Comparison of ENCODE assay signal across 10 cellular contexts in genomic region chr12:120684523-120684932, GRCh38. TPM values are rescaled to one million over a fixed set of nuclear protein-coding genes. Genes with fewer than 3 reads are reported as not detected.
A peak's percentile ranks its signal among the peaks of the same experiment; 100 is the strongest.
DNase-seq lines count a peak whose midpoint lies in the region; FAIRE-seq and TF ChIP-seq lines count a peak whose summit lies in the region.
"Had no signal": no experiment of that assay in that cellular context is flagged by ENCODE, and none has a peak within 500 bp of the region (broad histone marks: within the 10 kb centered on the region; RNA-seq: fewer than 3 reads in every experiment).

No MANE protein-coding gene starts in this region.

- no peak for TF ChIP-seq POLR2A in GM12891 (IDR thresholded peaks at IDR 0.05; ENCODE audit: low read depth, low read length)

- H3K4me3 ChIP-seq in neural progenitor cell, result no peak overlapping the region
- no peak overlapping the region for H3K4me3 ChIP-seq in colonic mucosa
- H3K4me3 ChIP-seq: lung had no signal

- H3K27ac ChIP-seq in neural progenitor cell (no peak overlapping the region), colonic mucosa (no peak overlapping the region)

- H3K9ac ChIP-seq in neural progenitor cell, result no peak overlapping the region
- no peak overlapping the region for H3K9ac ChIP-seq in colonic mucosa (ENCODE audit: low read depth in 2 of 2, low read length in 2 of 2)

- peaks cover 25% of the 10 kb centered on the region for H3K79me2 ChIP-seq in neural progenitor cell (ENCODE audit: low read depth)

- H4K20me1 ChIP-seq in neural progenitor cell (ENCODE audit: low read depth), result peaks cover 21% of the 10 kb centered on the region

- H3K36me3 ChIP-seq in neural progenitor cell (no peaks in the 10 kb centered on the region), colonic mucosa (no peaks in the 10 kb centered on the region)

- DNase-seq in GM12891 (ENCODE audit: insufficient read length, low spot score), result no peak
- peak; percentile 13 for DNase-seq in HT1080 (ENCODE audit: low read depth)
- DNase-seq in activated CD4-positive, alpha-beta memory T cell treated with anti-CD3 and anti-CD28 coated beads for 36 hours, result peak; percentile 48
- DNase-seq in neural progenitor cell (ENCODE audit: low spot score), result no peak
- no peak for DNase-seq in HT-29 (ENCODE audit: low spot score)
- DNase-seq in NCI-H187 (lab: John Stamatoyannopoulos, UW), result no peak
- DNase-seq in colonic mucosa, result no peak

- H3K4me1 ChIP-seq in neural progenitor cell (peaks cover 18% of the 10 kb centered on the region), colonic mucosa (peaks cover under 1% of the 10 kb centered on the region)

- FAIRE-seq in GM12891 (lab: Jason Lieb, UNC), result peak; percentile 91
- FAIRE-seq: endothelial cell of umbilical vein, H54 had no signal

- H2AFZ ChIP-seq in neural progenitor cell (replicated peaks), result no peak overlapping the region

- peak overlapping the region; percentile 51 for H3K27ac Mint-ChIP-seq in activated CD4-positive, alpha-beta memory T cell treated with anti-CD3 and anti-CD28 coated beads for 36 hours
- no peak overlapping the region for H3K27ac Mint-ChIP-seq in neural progenitor cell

- H3K9me3 ChIP-seq in neural progenitor cell (ENCODE audit: low read depth), result no peaks in the 10 kb centered on the region
- no peaks in the 10 kb centered on the region for H3K9me3 ChIP-seq in colonic mucosa

- H3F3A ChIP-seq in neural progenitor cell (ENCODE audit: low read depth), result peaks cover 20% of the 10 kb centered on the region

- no peak overlapping the region for H3K4me3 Mint-ChIP-seq in activated CD4-positive, alpha-beta memory T cell treated with anti-CD3 and anti-CD28 coated beads for 36 hours
- H3K4me3 Mint-ChIP-seq in neural progenitor cell, result peak overlapping the region; percentile 95

- POLR2A ChIA-PET in activated CD4-positive, alpha-beta memory T cell treated with anti-CD3 and anti-CD28 coated beads for 36 hours (lab: Charles Lee), result interaction anchor here (0.6 kb wide), 1 partner anchor 351 kb away, joined by 5 read pairs; no protein-coding TSS in a partner anchor

- CTCF ChIA-PET in activated CD4-positive, alpha-beta memory T cell treated with anti-CD3 and anti-CD28 coated beads for 36 hours (lab: Charles Lee), result no interaction called here

- no peaks in the 10 kb centered on the region for H3K9me3 Mint-ChIP-seq in activated CD4-positive, alpha-beta memory T cell treated with anti-CD3 and anti-CD28 coated beads for 36 hours
- H3K9me3 Mint-ChIP-seq in neural progenitor cell, result no peaks in the 10 kb centered on the region

- H3K27me3 ChIP-seq in neural progenitor cell, result no peaks in the 10 kb centered on the region
- H3K27me3 ChIP-seq in colonic mucosa, result no peaks in the 10 kb centered on the region

- H3K27me3 Mint-ChIP-seq in activated CD4-positive, alpha-beta memory T cell treated with anti-CD3 and anti-CD28 coated beads for 36 hours, result no peaks in the 10 kb centered on the region
- H3K27me3 Mint-ChIP-seq in neural progenitor cell (ENCODE audit: insufficient read depth, low read depth), result peaks cover 7% of the 10 kb centered on the region

- H3K4me1 Mint-ChIP-seq in activated CD4-positive, alpha-beta memory T cell treated with anti-CD3 and anti-CD28 coated beads for 36 hours (ENCODE audit: low read depth), result peaks cover 30% of the 10 kb centered on the region
- H3K4me1 Mint-ChIP-seq in neural progenitor cell, result peaks cover 19% of the 10 kb centered on the region

- peaks cover 3% of the 10 kb centered on the region for H3K36me3 Mint-ChIP-seq in activated CD4-positive, alpha-beta memory T cell treated with anti-CD3 and anti-CD28 coated beads for 36 hours
- no peaks in the 10 kb centered on the region for H3K36me3 Mint-ChIP-seq in neural progenitor cell

- H3K4me2 ChIP-seq in neural progenitor cell, result no peak overlapping the region

- TF ChIP-seq CTCF in neural progenitor cell (IDR thresholded peaks at IDR 0.05) (no peak), colonic mucosa (IDR thresholded peaks at IDR 0.05) (no peak)

- intact Hi-C loops in activated CD4-positive, alpha-beta memory T cell treated with anti-CD3 and anti-CD28 coated beads for 36 hours (cut with micrococcal nuclease), result loop anchor here (1.0 to 10.0 kb wide), 3 partner anchors 352 to 530 kb away; partner anchors contain the start of genes P2RX4, RNU4-1 and RNU4-2
- intact Hi-C loops in colonic mucosa (cut with DNase I), result no loop called here

TF ChIP-seq in GM12891, 5 proteins besides CTCF, POLR2A, EP300 and RAD21:
- TF ChIP-seq POLR2AphosphoS5 (IDR thresholded peaks at IDR 0.05; ENCODE audit: low read depth, low read length) (no peak), PAX5 (IDR thresholded peaks at IDR 0.05; ENCODE audit: insufficient read depth, low read length, severe bottlenecking) (no peak), TAF1 (IDR thresholded peaks at IDR 0.05; ENCODE audit: low read depth, low read length) (no peak), POU2F2 (IDR thresholded peaks at IDR 0.05; ENCODE audit: low read depth, low read length) (no peak), SPI1 (IDR thresholded peaks at IDR 0.05; ENCODE audit: low read depth, low read length) (no peak)

RNA-seq across cellular contexts. Expression of gene MLEC, which starts 2.4 kb away (rescaled TPM):
- polyA plus RNA-seq in GM12891 (2012; ENCODE audit: low read depth, missing spikeins), result 32.9 TPM
- total RNA-seq in HT1080 (2014; rRNA removed; shearing (Covaris generic)), result 98.3 and 99.4 TPM in 2 replicates
- 69.3 and 73.4 TPM in 2 replicates for polyA plus RNA-seq in HT1080 (2015; cell fraction: cytosol; rRNA removed)
- polyA plus RNA-seq in HT1080 (2015; cell fraction: nucleus; rRNA removed), result 66.0 and 70.3 TPM in 2 replicates
- total RNA-seq in activated CD4-positive, alpha-beta memory T cell treated with anti-CD3 and anti-CD28 coated beads for 36 hours, result 10 to 100 TPM; 92.9 to 93.7 TPM
- 94.7 and 100 TPM in 2 replicates for total RNA-seq in neural progenitor cell (ENCODE audit: low replicate concordance)
- total RNA-seq in HT-29 (2014; rRNA removed; shearing (Covaris generic)), result 226 and 266 TPM in 2 replicates
- total RNA-seq in colonic mucosa, result 100 to 1,000 TPM; 331 to 500 TPM

RNA-seq across cellular contexts. Expression of gene UNC119B, which starts 25.7 kb away (rescaled TPM):
- polyA plus RNA-seq in GM12891 (2012; ENCODE audit: low read depth, missing spikeins), result 16.4 TPM
- total RNA-seq in HT1080 (2014; rRNA removed; shearing (Covaris generic)), result 11.1 and 11.2 TPM in 2 replicates
- 24.7 and 24.9 TPM in 2 replicates for polyA plus RNA-seq in HT1080 (2015; cell fraction: cytosol; rRNA removed)
- 28.1 and 34.0 TPM in 2 replicates for polyA plus RNA-seq in HT1080 (2015; cell fraction: nucleus; rRNA removed)
- total RNA-seq in activated CD4-positive, alpha-beta memory T cell treated with anti-CD3 and anti-CD28 coated beads for 36 hours, result 10 to 100 TPM; 28.2 to 31.3 TPM
- 58.4 and 58.9 TPM in 2 replicates for total RNA-seq in neural progenitor cell (ENCODE audit: low replicate concordance)
- total RNA-seq in HT-29 (2014; rRNA removed; shearing (Covaris generic)), result 16.7 and 19.1 TPM in 2 replicates
- 10 to 100 TPM; 22.7 to 28.3 TPM for total RNA-seq in colonic mucosa

RNA-seq across cellular contexts. Expression of gene ACADS, which starts 41.1 kb away (rescaled TPM):
- 16.9 TPM for polyA plus RNA-seq in GM12891 (2012; ENCODE audit: low read depth, missing spikeins)
- total RNA-seq in HT1080 (2014; rRNA removed; shearing (Covaris generic)), result 5.1 and 5.6 TPM in 2 replicates
- 7.6 and 8.6 TPM in 2 replicates for polyA plus RNA-seq in HT1080 (2015; cell fraction: cytosol; rRNA removed)
- polyA plus RNA-seq in HT1080 (2015; cell fraction: nucleus; rRNA removed), result 16.9 and 21.8 TPM in 2 replicates
- 10 to 100 TPM; 15.6 to 16.6 TPM for total RNA-seq in activated CD4-positive, alpha-beta memory T cell treated with anti-CD3 and anti-CD28 coated beads for 36 hours
- 0.88 and 4.2 TPM in 2 replicates for total RNA-seq in neural progenitor cell (ENCODE audit: low replicate concordance)
- total RNA-seq in HT-29 (2014; rRNA removed; shearing (Covaris generic)), result 11.9 and 28.4 TPM in 2 replicates
- total RNA-seq in colonic mucosa, result 100 to 1,000 TPM in 1 of 2 donors, 10 to 100 TPM in 1; 86.0 to 202 TPM

RNA-seq across cellular contexts. Expression of gene CABP1, which starts 44.1 kb away (rescaled TPM):
- 1.2 TPM for polyA plus RNA-seq in GM12891 (2012; ENCODE audit: low read depth, missing spikeins)
- total RNA-seq in HT1080 (2014; rRNA removed; shearing (Covaris generic)), result not detected in 2 replicates
- polyA plus RNA-seq in HT1080 (2015; cell fraction: cytosol; rRNA removed), result 0.07 and 0.22 TPM in 2 replicates
- 0.06 TPM in 1 of 2 replicates, not detected in the other for polyA plus RNA-seq in HT1080 (2015; cell fraction: nucleus; rRNA removed)
- total RNA-seq in activated CD4-positive, alpha-beta memory T cell treated with anti-CD3 and anti-CD28 coated beads for 36 hours, result under 1 TPM; 0.24 to 0.29 TPM
- total RNA-seq in neural progenitor cell (ENCODE audit: low replicate concordance) (0.47 and 1.6 TPM in 2 replicates), colonic mucosa (under 1 TPM; 0.77 to 0.79 TPM)
- total RNA-seq in HT-29 (2014; rRNA removed; shearing (Covaris generic)), result 3.5 and 7.0 TPM in 2 replicates

Comparison
In these comparisons a context has a peak if more than half of its experiments do, and no peak if none do; other contexts are left out.
1. DNase-seq: peak in HT1080 (single experiment) and activated CD4-positive, alpha-beta memory T cell treated with anti-CD3 and anti-CD28 coated beads for 36 hours (single experiment); none in GM12891 (single experiment), neural progenitor cell (single experiment), HT-29 (single experiment), NCI-H187 (0 of 2) and colonic mucosa (single experiment).